Comparison of ENCODE assay signal across 20 cellular contexts in genomic region chr9:87277346-87277745, GRCh38.
A peak's percentile ranks its signal among the peaks of the same experiment; 100 is the strongest.
DNase-seq lines count a peak whose midpoint lies in the region; ATAC-seq and TF ChIP-seq lines count a peak whose summit lies in the region.
"Had no signal": no experiment of that assay in that cellular context is flagged by ENCODE, and none has a peak within 500 bp of the region (broad histone marks: within the 10 kb centered on the region; RNA-seq: fewer than 3 reads in every experiment).

No MANE protein-coding gene starts in this region.

- H3K9me3 ChIP-seq in BLaER1 (no peaks in the 10 kb centered on the region), left ventricle myocardium inferior (replicated peaks) (no peaks in the 10 kb centered on the region)
- H3K9me3 ChIP-seq: Caco-2, mucosa of descending colon, ovary had no signal

- H4K20me1 ChIP-seq in BLaER1 (no peaks in the 10 kb centered on the region), KMS-11 (ENCODE audit: insufficient read depth) (no peaks in the 10 kb centered on the region; the same call in none of the 2 replicates)

- H3K4me3 Mint-ChIP-seq in natural killer cell treated with Interleukin-12 subunit alpha and Interleukin-12 subunit beta and Interleukin-15 and Interleukin-18, amount 100 ng/mL, for 72 hours, result peak overlapping the region; percentile 88
- H3K4me3 Mint-ChIP-seq in activated naive CD8-positive, alpha-beta T cell treated with anti-CD3 and anti-CD28 coated beads for 36 hours, result no peak overlapping the region
- H3K4me3 Mint-ChIP-seq: activated naive CD4-positive, alpha-beta T cell treated with anti-CD3 and anti-CD28 coated beads, Interleukin-2, amount 10 ng/mL, durations not matched to agents 7 days and 5 days had no signal

- H3K36me3 Mint-ChIP-seq in natural killer cell treated with Interleukin-12 subunit alpha and Interleukin-12 subunit beta and Interleukin-15 and Interleukin-18, amount 100 ng/mL, for 72 hours, result peaks cover 21% of the 10 kb centered on the region
- H3K36me3 Mint-ChIP-seq in activated naive CD8-positive, alpha-beta T cell treated with anti-CD3 and anti-CD28 coated beads for 36 hours, result no peaks in the 10 kb centered on the region
- H3K36me3 Mint-ChIP-seq: activated naive CD4-positive, alpha-beta T cell treated with anti-CD3 and anti-CD28 coated beads, Interleukin-2, amount 10 ng/mL, durations not matched to agents 7 days and 5 days had no signal

- no peak for ATAC-seq in natural killer cell treated with Interleukin-12 subunit alpha and Interleukin-12 subunit beta and Interleukin-15 and Interleukin-18, amount 100 ng/mL, for 72 hours
- ATAC-seq: mucosa of descending colon, Right ventricle myocardium inferior had no signal

- H3K4me1 Mint-ChIP-seq in natural killer cell treated with Interleukin-12 subunit alpha and Interleukin-12 subunit beta and Interleukin-15 and Interleukin-18, amount 100 ng/mL, for 72 hours (ENCODE audit: low read depth in 2 of 2), result peaks cover 55 to 64% of the 10 kb centered on the region in 2 donors
- peaks cover 4% of the 10 kb centered on the region for H3K4me1 Mint-ChIP-seq in activated naive CD8-positive, alpha-beta T cell treated with anti-CD3 and anti-CD28 coated beads for 36 hours

- H3K4me3 ChIP-seq in BLaER1 (no peak overlapping the region), KMS-11 (IDR thresholded peaks at IDR 0.05; ENCODE audit: insufficient read depth, low read depth, low read length) (no peak overlapping the region), choroid plexus epithelial cell (ENCODE audit: low read depth, low read length) (no peak overlapping the region), left ventricle myocardium inferior (no peak overlapping the region)
- H3K4me3 ChIP-seq: mucosa of descending colon, ovary had no signal

- H3K4me1 ChIP-seq in BLaER1 (peaks cover 12% of the 10 kb centered on the region), KMS-11 (ENCODE audit: low read depth, poor library complexity, severe bottlenecking) (peaks cover 32% of the 10 kb centered on the region), left ventricle myocardium inferior (no peaks in the 10 kb centered on the region)
- H3K4me1 ChIP-seq: Caco-2 had no signal

- peak; percentile 64 for DNase-seq in choroid plexus epithelial cell (ENCODE audit: low read depth)
- DNase-seq in natural killer cell treated with Interleukin-12 subunit alpha and Interleukin-12 subunit beta and Interleukin-15 and Interleukin-18, amount 100 ng/mL, for 72 hours (ENCODE audit: low spot score), result no peak
- DNase-seq in activated naive CD8-positive, alpha-beta T cell treated with anti-CD3 and anti-CD28 coated beads for 36 hours, result no peak
- DNase-seq in left ventricle myocardium inferior, result no peak
- DNase-seq in HUDEP-2 (lab: John Stamatoyannopoulos, UW; ENCODE audit: unreplicated experiment in 76 of 76), result no peak
- DNase-seq in NCI-H1417 treated with DMSO at 0.1 percent for 48 hours (lab: John Stamatoyannopoulos, UW), result no peak
- DNase-seq: activated CD4-positive, CD25-positive, alpha-beta regulatory T cell treated with anti-CD3 and anti-CD28 coated beads, Interleukin-2, amount 50 U/mL, for 72 hours; activated CD8-positive, alpha-beta memory T cell treated with anti-CD3 and anti-CD28 coated beads, Interleukin-2, amount 50 U/mL, for 4 hours; activated naive CD4-positive, alpha-beta T cell treated with anti-CD3 and anti-CD28 coated beads, Interleukin-2, amount 10 ng/mL, durations not matched to agents 7 days and 5 days; Caco-2; effector CD4-positive, alpha-beta T cell; hypothalamus; mucosa of descending colon; NCI-H1694; ovary; stimulated activated CD4-positive, alpha-beta T cell treated with anti-CD3 and anti-CD28 coated beads, Interleukin-4, amount 100 ng/mL, for 4 hours; stimulated activated CD8-positive, alpha-beta memory T cell treated with anti-CD3 and anti-CD28 coated beads, Interleukin-4, amount 100 ng/mL, for 48 hours had no signal

- H3K9me3 Mint-ChIP-seq in natural killer cell treated with Interleukin-12 subunit alpha and Interleukin-12 subunit beta and Interleukin-15 and Interleukin-18, amount 100 ng/mL, for 72 hours, result peaks cover 6% of the 10 kb centered on the region
- H3K9me3 Mint-ChIP-seq in activated naive CD8-positive, alpha-beta T cell treated with anti-CD3 and anti-CD28 coated beads for 36 hours, result no peaks in the 10 kb centered on the region
- H3K9me3 Mint-ChIP-seq: activated naive CD4-positive, alpha-beta T cell treated with anti-CD3 and anti-CD28 coated beads, Interleukin-2, amount 10 ng/mL, durations not matched to agents 7 days and 5 days had no signal

- no peaks in the 10 kb centered on the region for H3K79me2 ChIP-seq in KMS-11 (ENCODE audit: insufficient read depth, low read depth)

- H3K9ac ChIP-seq in BLaER1, result no peak overlapping the region
- no peak overlapping the region for H3K9ac ChIP-seq in KMS-11

- H3K4me2 ChIP-seq in BLaER1, result peak overlapping the region; percentile 24; the same call in 1 of the 2 replicates
- H3K4me2 ChIP-seq in KMS-11, result peak overlapping the region; percentile 25

- no peaks in the 10 kb centered on the region for H3K36me3 ChIP-seq in BLaER1
- no peaks in the 10 kb centered on the region for H3K36me3 ChIP-seq in KMS-11 (ENCODE audit: insufficient read depth)
- no peaks in the 10 kb centered on the region for H3K36me3 ChIP-seq in left ventricle myocardium inferior
- H3K36me3 ChIP-seq: ovary had no signal

- TF ChIP-seq CTCF in KMS-11 (conservative IDR thresholded peaks at IDR 0.05; ENCODE audit: low read depth, low read length) (no peak), choroid plexus epithelial cell (conservative IDR thresholded peaks at IDR 0.05; ENCODE audit: low read depth, low read length) (no peak), left ventricle myocardium inferior (IDR thresholded peaks at IDR 0.05; ENCODE audit: borderline replicate concordance) (no peak)

- H3K27ac ChIP-seq in BLaER1 (no peak overlapping the region), KMS-11 (no peak overlapping the region), left ventricle myocardium inferior (replicated peaks) (no peak overlapping the region)
- H3K27ac ChIP-seq: ovary had no signal

- no peak overlapping the region for H2AFZ ChIP-seq in KMS-11 (ENCODE audit: low read depth)

- H3K27me3 ChIP-seq in BLaER1 (peaks cover 67% of the 10 kb centered on the region), KMS-11 (ENCODE audit: insufficient read depth, low read depth) (peaks cover 78% of the 10 kb centered on the region), left ventricle myocardium inferior (ENCODE audit: low read depth) (no peaks in the 10 kb centered on the region)
- H3K27me3 ChIP-seq: ovary had no signal

- H3K27ac Mint-ChIP-seq in natural killer cell treated with Interleukin-12 subunit alpha and Interleukin-12 subunit beta and Interleukin-15 and Interleukin-18, amount 100 ng/mL, for 72 hours, result peak overlapping the region; percentile 96 to 97
- no peak overlapping the region for H3K27ac Mint-ChIP-seq in activated naive CD8-positive, alpha-beta T cell treated with anti-CD3 and anti-CD28 coated beads for 36 hours

- intact Hi-C loops in left ventricle myocardium inferior (cut with micrococcal nuclease), result no loop called here

- H3K27me3 Mint-ChIP-seq in natural killer cell treated with Interleukin-12 subunit alpha and Interleukin-12 subunit beta and Interleukin-15 and Interleukin-18, amount 100 ng/mL, for 72 hours, result peaks cover 5 to 36% of the 10 kb centered on the region in 2 donors
- peaks cover 9% of the 10 kb centered on the region for H3K27me3 Mint-ChIP-seq in activated naive CD8-positive, alpha-beta T cell treated with anti-CD3 and anti-CD28 coated beads for 36 hours
- H3K27me3 Mint-ChIP-seq: activated naive CD4-positive, alpha-beta T cell treated with anti-CD3 and anti-CD28 coated beads, Interleukin-2, amount 10 ng/mL, durations not matched to agents 7 days and 5 days had no signal
